10 cellular contexts compared by ENCODE assay signal in genomic region chr5:80339116-80339515, GRCh38. TPM values are rescaled to one million over a fixed set of nuclear protein-coding genes. Genes with fewer than 3 reads are reported as not detected.
"Had no signal": no experiment of that assay in that cellular context is flagged by ENCODE, and none has a peak within 500 bp of the region (broad histone marks: within the 10 kb centered on the region; RNA-seq: fewer than 3 reads in every experiment).

No MANE protein-coding gene starts in this region.

- H3K27ac Mint-ChIP-seq: H9, HFFc6 had no signal

- H3K4me3 ChIP-seq: GM23248, HAP-1 had no signal

- DNase-seq: GM23248, GOT3, H7, H9, HCEC 1CT, HFFc6 had no signal

- H3K9me3 ChIP-seq: HAP-1 had no signal

- H3K4me3 Mint-ChIP-seq: H9, HFFc6 had no signal

- H3K4me1 ChIP-seq: HAP-1 had no signal

- H3K4me1 Mint-ChIP-seq: H9 had no signal

- H3K27ac ChIP-seq: GM23248 had no signal

- H3K36me3 ChIP-seq: HAP-1 had no signal

- ATAC-seq: HCT116 had no signal

- H3K9ac ChIP-seq: GM23248 had no signal

- H2AFZ ChIP-seq: GM23248 had no signal

- H3K9me3 Mint-ChIP-seq: H9, HFFc6 had no signal

RNA-seq across cellular contexts. Expression of gene SPZ1, which starts 19.3 kb away (rescaled TPM):
- total RNA-seq: GM23248, H1, H4, H7, H9, HFFc6 had no signal
- polyA plus RNA-seq: GM23248, H1 had no signal
